Comparison of ENCODE assay signal across 8 cellular contexts in the genomic region with DNA sequence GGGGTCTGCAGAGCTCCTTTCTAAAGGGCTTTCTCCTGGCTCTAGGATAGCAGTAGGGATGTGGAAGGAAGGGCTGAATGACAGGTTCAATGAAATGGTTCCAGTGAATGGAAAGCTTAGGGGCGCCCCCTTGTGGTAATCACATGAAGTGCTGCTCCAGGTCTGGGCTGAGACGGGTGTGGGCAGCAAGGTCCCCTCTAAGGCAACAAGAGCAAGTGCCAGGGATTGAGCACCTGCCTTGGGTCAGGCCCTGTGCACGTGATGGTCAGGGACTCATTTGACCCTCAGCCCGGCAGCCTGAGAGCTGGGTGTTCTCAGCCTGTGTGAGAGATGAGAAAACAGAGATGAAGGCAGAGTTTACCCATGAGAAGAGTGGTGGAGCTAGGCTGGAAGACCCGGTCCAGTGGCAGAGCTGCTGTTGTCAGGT. TPM values are rescaled to one million over a fixed set of nuclear protein-coding genes. Genes with fewer than 3 reads are reported as not detected.
DNase-seq lines count a peak whose midpoint lies in the region; ATAC-seq and TF ChIP-seq lines count a peak whose summit lies in the region.

No MANE protein-coding gene starts in this region.

- DNase-seq in DMS 273 (lab: John Stamatoyannopoulos, UW; ENCODE audit: unreplicated experiment) (peak; percentile 68), DMS 273 treated with DMSO at 0.1 percent for 48 hours (lab: John Stamatoyannopoulos, UW) (no peak), NCI-H2081 treated with DMSO at 0.1 percent for 48 hours (lab: John Stamatoyannopoulos, UW) (peak; percentile 3), cardiac fibroblast (ENCODE audit: low read depth in 2 of 2) (peak; percentile 59 to 61), kidney epithelial cell (ENCODE audit: low read depth) (no peak)
- DNase-seq in activated CD4-positive, CD25-positive, alpha-beta regulatory T cell treated with anti-CD3 and anti-CD28 coated beads, Interleukin-2, amount 50 U/mL, for 16 hours (ENCODE audit: low read depth, low spot score): peak; percentile 71
- DNase-seq in stimulated activated CD4-positive, alpha-beta T cell treated with anti-CD3 and anti-CD28 coated beads, Interleukin-4, amount 100 ng/mL, for 1 hour: peak; percentile 71

- ATAC-seq in GM21825 (IDR thresholded peaks at IDR 0.05; ENCODE audit: unreplicated experiment): no peak

- no peaks in the 10 kb centered on the region for H3K27me3 ChIP-seq in kidney epithelial cell (ENCODE audit: control insufficient read depth, insufficient read depth, low read length)

- H3K4me3 ChIP-seq in cardiac fibroblast (replicated peaks in 1 of 2; ENCODE audit: low read depth in 2 of 2, low read length in 2 of 2) (no peak overlapping the region), kidney epithelial cell (ENCODE audit: low read depth, low read length) (no peak overlapping the region)

- no peaks in the 10 kb centered on the region for H3K36me3 ChIP-seq in kidney epithelial cell (ENCODE audit: control insufficient read depth, insufficient read depth, low read length)

- TF ChIP-seq CTCF in cardiac fibroblast (IDR thresholded peaks at IDR 0.05; ENCODE audit: low read depth, low read length) (peak; percentile 89), kidney epithelial cell (IDR thresholded peaks at IDR 0.05; ENCODE audit: insufficient read depth, low read length, poor library complexity, severe bottlenecking) (peak; percentile 90)

RNA-seq across cellular contexts. Expression of gene CX3CR1, which starts 12.1 kb away (rescaled TPM):
- total RNA-seq in kidney epithelial cell: not detected in 2 replicates

RNA-seq across cellular contexts. Expression of gene CCR8, which starts 37.6 kb away (rescaled TPM):
- total RNA-seq in kidney epithelial cell: not detected in 2 replicates

Comparison
In these comparisons a context has a peak if more than half of its experiments do, and no peak if none do; other contexts are left out.
1. DNase-seq: peak in DMS 273 (single experiment), NCI-H2081 treated with DMSO at 0.1 percent for 48 hours (single experiment), activated CD4-positive, CD25-positive, alpha-beta regulatory T cell treated with anti-CD3 and anti-CD28 coated beads, Interleukin-2, amount 50 U/mL, for 16 hours (single experiment), cardiac fibroblast (2 of 2) and stimulated activated CD4-positive, alpha-beta T cell treated with anti-CD3 and anti-CD28 coated beads, Interleukin-4, amount 100 ng/mL, for 1 hour (single experiment); none in DMS 273 treated with DMSO at 0.1 percent for 48 hours (single experiment) and kidney epithelial cell (single experiment).